In the genomic region with DNA sequence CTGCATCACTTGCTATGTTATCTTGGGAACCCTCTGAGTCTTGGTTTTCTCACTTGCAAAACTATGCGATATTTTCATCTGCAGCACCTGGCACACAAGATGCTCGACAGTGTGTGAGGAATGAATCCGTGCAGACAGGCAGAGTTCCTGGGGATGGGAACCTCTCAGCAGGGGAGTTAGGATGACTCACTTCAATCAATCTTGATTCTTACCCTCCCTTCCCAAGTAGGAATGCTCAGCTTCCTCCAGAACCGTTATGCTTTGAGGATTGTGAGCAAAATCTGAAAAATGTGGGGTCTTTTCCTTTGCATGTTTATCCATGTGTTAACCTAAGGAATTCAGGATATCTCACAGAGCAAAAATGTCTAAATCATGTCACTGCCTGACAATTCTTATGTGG, we compare ENCODE assay signal across 14 cellular contexts.
A peak's percentile ranks its signal among the peaks of the same experiment; 100 is the strongest.
DNase-seq lines count a peak whose midpoint lies in the region; ATAC-seq and TF ChIP-seq lines count a peak whose summit lies in the region.
"Had no signal": no experiment of that assay in that cellular context is flagged by ENCODE, and none has a peak within 500 bp of the region (broad histone marks: within the 10 kb centered on the region; RNA-seq: fewer than 3 reads in every experiment).

No MANE protein-coding gene starts in this region.

- DNase-seq in AG20443 (ENCODE audit: low spot score) (peak; percentile 80), LoVo (ENCODE audit: low spot score) (peak; percentile 22), choroid plexus epithelial cell (ENCODE audit: low read depth) (peak; percentile 68), middle frontal gyrus (ENCODE audit: extremely low spot score, low spot score) (peak; percentile 9), H9 (no peak), HEK293T (ENCODE audit: extremely low spot score) (no peak)
- DNase-seq in activated CD4-positive, alpha-beta T cell treated with anti-CD3 and anti-CD28 coated beads for 1 hour = no peak
- DNase-seq: CD4-positive, CD25-positive, alpha-beta regulatory T cell; Kasumi-1; small intestine had no signal

- H3K27me3 ChIP-seq in H9 (ENCODE audit: insufficient read depth, low read length) = no peaks in the 10 kb centered on the region

- H3K4me3 Mint-ChIP-seq in H9 = no peak overlapping the region
- H3K4me3 Mint-ChIP-seq: CD4-positive, CD25-positive, alpha-beta regulatory T cell; natural killer cell treated with Interleukin-12 subunit alpha and Interleukin-12 subunit beta and Interleukin-15 and Interleukin-18, amount 100 ng/mL, for 72 hours; type B pancreatic cell had no signal

- H3K4me3 ChIP-seq in choroid plexus epithelial cell (ENCODE audit: low read depth, low read length) = no peak overlapping the region

- H3K14ac ChIP-seq in H9 (ENCODE audit: insufficient read depth, low read length) = no peak overlapping the region

- H2BK5ac ChIP-seq in H9 (ENCODE audit: insufficient read length, low read length) = no peak overlapping the region

- H2AFZ ChIP-seq in H9 (ENCODE audit: low read length) = no peak overlapping the region

- no peak overlapping the region for H3K27ac Mint-ChIP-seq in H9
- H3K27ac Mint-ChIP-seq: CD4-positive, CD25-positive, alpha-beta regulatory T cell; natural killer cell treated with Interleukin-12 subunit alpha and Interleukin-12 subunit beta and Interleukin-15 and Interleukin-18, amount 100 ng/mL, for 72 hours; type B pancreatic cell had no signal

- no peaks in the 10 kb centered on the region for H3K4me1 Mint-ChIP-seq in H9

- ATAC-seq in HG02970 (IDR thresholded peaks at IDR 0.05; ENCODE audit: low FRiP score, unreplicated experiment) = no peak
- ATAC-seq: natural killer cell treated with Interleukin-12 subunit alpha and Interleukin-12 subunit beta and Interleukin-15 and Interleukin-18, amount 100 ng/mL, for 72 hours; Panc1 had no signal

- no peak overlapping the region for H4K8ac ChIP-seq in H9 (replicated peaks; ENCODE audit: insufficient read length, low read depth, low read length)

- H2AK5ac ChIP-seq in H9 (ENCODE audit: insufficient read length, low read length) = no peak overlapping the region

- POLR2A ChIA-PET in HEK293T (lab: Yijun Ruan, JAX) = no interaction called here

- H3K27me3 Mint-ChIP-seq in H9 (ENCODE audit: low read depth) = no peaks in the 10 kb centered on the region

- WGBS in H9 (ENCODE audit: extremely low coverage, insufficient read length, low lambda C conversion rate) = no CpG with 5 or more reads among the region's 4 CpGs

- H3K23me2 ChIP-seq in H9 (ENCODE audit: insufficient read length, low read depth, low read length, poor library complexity, severe bottlenecking) = no peaks in the 10 kb centered on the region

- H3K9me3 Mint-ChIP-seq in H9 = no peaks in the 10 kb centered on the region
- H3K9me3 Mint-ChIP-seq: CD4-positive, CD25-positive, alpha-beta regulatory T cell; natural killer cell treated with Interleukin-12 subunit alpha and Interleukin-12 subunit beta and Interleukin-15 and Interleukin-18, amount 100 ng/mL, for 72 hours; type B pancreatic cell had no signal

- no peak overlapping the region for H3T11ph ChIP-seq in H9 (ENCODE audit: low read length)

- no peaks in the 10 kb centered on the region for H4K20me1 ChIP-seq in H9 (ENCODE audit: control insufficient read depth, insufficient read depth, insufficient read length)

- no peaks in the 10 kb centered on the region for H3K79me2 ChIP-seq in H9 (ENCODE audit: insufficient read depth, low read length)

- H2BK20ac ChIP-seq in H9 (ENCODE audit: low read depth, low read length, poor library complexity, severe bottlenecking) = no peak overlapping the region

- H3K9ac ChIP-seq in H9 (ENCODE audit: extremely low read depth, insufficient read length, low read length) = no peak overlapping the region

- H3K18ac ChIP-seq in H9 (ENCODE audit: insufficient read length, low read depth, low read length) = no peak overlapping the region

- H3K27ac ChIP-seq in H9 (ENCODE audit: insufficient read length, low read depth, low read length) = no peak overlapping the region

- CTCF ChIA-PET in HEK293T (lab: Yijun Ruan, JAX) = interaction anchor here (0.7 kb wide), 1 partner anchor 244 kb away, joined by 3 read pairs; no protein-coding TSS in a partner anchor

- H3K4ac ChIP-seq in H9 (ENCODE audit: low read depth, low read length) = no peak overlapping the region

- no peak overlapping the region for H2BK15ac ChIP-seq in H9 (ENCODE audit: low read depth, low read length)

- no peaks in the 10 kb centered on the region for H3K4me1 ChIP-seq in H9 (ENCODE audit: insufficient read depth, low read length)

- H3K56ac ChIP-seq in H9 (ENCODE audit: insufficient read length, low read depth, low read length) = no peak overlapping the region

- no peaks in the 10 kb centered on the region for H3K79me1 ChIP-seq in H9 (ENCODE audit: insufficient read depth, low read depth, low read length, poor library complexity, severe bottlenecking)

- no peak overlapping the region for H3K23ac ChIP-seq in H9 (ENCODE audit: insufficient read length, low read depth, low read length)

- no peak overlapping the region for H2BK120ac ChIP-seq in H9 (ENCODE audit: low read depth, low read length, poor library complexity, severe bottlenecking)

- H3K4me2 ChIP-seq in H9 (ENCODE audit: insufficient read depth, insufficient read length, low read length) = no peak overlapping the region

- no peak overlapping the region for H4K5ac ChIP-seq in H9 (ENCODE audit: insufficient read length, low read depth, low read length)

- no peak for TF ChIP-seq CTCF in choroid plexus epithelial cell (conservative IDR thresholded peaks at IDR 0.05; ENCODE audit: low read depth, low read length)
- TF ChIP-seq CTCF in H9 (conservative IDR thresholded peaks at IDR 0.05) = no peak

- H4K91ac ChIP-seq in H9 (ENCODE audit: insufficient read length, low read depth, low read length) = no peak overlapping the region

- H2BK12ac ChIP-seq in H9 (ENCODE audit: insufficient read length, low read depth, low read length) = no peak overlapping the region

- no peaks in the 10 kb centered on the region for H3K36me3 Mint-ChIP-seq in H9 (ENCODE audit: insufficient read depth in 1 of 3, low read depth in 3 of 3)
- H3K36me3 Mint-ChIP-seq: CD4-positive, CD25-positive, alpha-beta regulatory T cell; natural killer cell treated with Interleukin-12 subunit alpha and Interleukin-12 subunit beta and Interleukin-15 and Interleukin-18, amount 100 ng/mL, for 72 hours; type B pancreatic cell had no signal

- no peaks in the 10 kb centered on the region for H3K9me3 ChIP-seq in H9 (ENCODE audit: control insufficient read depth, low read depth, low read length)

TF ChIP-seq in HEK293T, 16 proteins besides CTCF, POLR2A, EP300 and RAD21:
- no peak for TF ChIP-seq HDGF (IDR thresholded peaks at IDR 0.05; ENCODE audit: borderline replicate concordance)
- TF ChIP-seq ZNF384 (IDR thresholded peaks at IDR 0.05) = no peak
- TF ChIP-seq SP1 (IDR thresholded peaks at IDR 0.05) = no peak
- TF ChIP-seq BHLHE40 (IDR thresholded peaks at IDR 0.05; ENCODE audit: borderline replicate concordance) = no peak
- TF ChIP-seq CTBP1 (IDR thresholded peaks at IDR 0.05; ENCODE audit: borderline replicate concordance) = no peak
- no peak for TF ChIP-seq ARNT (IDR thresholded peaks at IDR 0.05)
- TF ChIP-seq FOXM1 (IDR thresholded peaks at IDR 0.05; ENCODE audit: borderline replicate concordance) = no peak
- TF ChIP-seq NFRKB (IDR thresholded peaks at IDR 0.05) = no peak
- TF ChIP-seq FOXA1 (IDR thresholded peaks at IDR 0.05) = no peak

Comparison
In these comparisons a context has a peak if more than half of its experiments do, and no peak if none do; other contexts are left out.
1. DNase-seq: peak in AG20443 (single experiment), LoVo (single experiment), choroid plexus epithelial cell (single experiment) and middle frontal gyrus (single experiment); none in activated CD4-positive, alpha-beta T cell treated with anti-CD3 and anti-CD28 coated beads for 1 hour (single experiment), H9 (single experiment) and HEK293T (single experiment).